Comparison of ENCODE assay signal across 10 cellular contexts in genomic region chr13:113449693-113450347, GRCh38. TPM values are rescaled to one million over a fixed set of nuclear protein-coding genes. Genes with fewer than 3 reads are reported as not detected.
DNase-seq lines count a peak whose midpoint lies in the region; ATAC-seq, FAIRE-seq and TF ChIP-seq lines count a peak whose summit lies in the region.
"Had no signal": no experiment of that assay in that cellular context is flagged by ENCODE, and none has a peak within 500 bp of the region (broad histone marks: within the 10 kb centered on the region; RNA-seq: fewer than 3 reads in every experiment).

No MANE protein-coding gene starts in this region.

- WGBS in heart right ventricle, 2 donors = 53 to 56% methylated on average over 13 of the region's 13 CpGs

- H3K9me3 ChIP-seq in heart right ventricle (no peaks in the 10 kb centered on the region), lower lobe of right lung (no peaks in the 10 kb centered on the region)

- no peaks in the 10 kb centered on the region for H3K9me3 Mint-ChIP-seq in activated naive CD8-positive, alpha-beta T cell (ENCODE audit: low read depth)

- ATAC-seq in heart right ventricle (no peak), lower lobe of right lung (no peak), GM21360 (IDR thresholded peaks at IDR 0.05; ENCODE audit: unreplicated experiment) (no peak), HG03457 (IDR thresholded peaks at IDR 0.05; ENCODE audit: unreplicated experiment) (no peak)

- peaks cover 2% of the 10 kb centered on the region for H3K4me1 Mint-ChIP-seq in activated naive CD8-positive, alpha-beta T cell (ENCODE audit: low read depth)
- H3K4me1 Mint-ChIP-seq: CD14-positive monocyte had no signal

- FAIRE-seq in urothelium cell line (lab: Jason Lieb, UNC) = peak; percentile 27

- H3K4me1 ChIP-seq in heart right ventricle (peaks cover 16 to 61% (median 31%) of the 10 kb centered on the region in 9 donors), lower lobe of right lung (peaks cover 5% of the 10 kb centered on the region)

- H3K36me3 ChIP-seq in heart right ventricle (peaks cover 0 to 17% (median 0%) of the 10 kb centered on the region in 9 donors), lower lobe of right lung (peaks cover 7% of the 10 kb centered on the region)

- H3K27me3 Mint-ChIP-seq in activated naive CD8-positive, alpha-beta T cell = no peaks in the 10 kb centered on the region

- H3K27ac ChIP-seq in heart right ventricle (peak overlapping the region in 9 of 10 donors; percentile 11 to 93 (median 78)), lower lobe of right lung (peak overlapping the region; percentile 69)

- intact Hi-C loops in heart right ventricle (cut with DNase I) (loop anchor here in 1 of 10 donors (5.0 kb wide), 2 partner anchors 42 to 48 kb away; partner anchors contain the start of gene DCUN1D2), cardiac septum (cut with DNase I) (loop anchor here (5.0 kb wide), 1 partner anchor 38 kb away; no protein-coding TSS in a partner anchor), lower lobe of right lung (cut with DNase I) (no loop called here)

- no peaks in the 10 kb centered on the region for H3K27me3 ChIP-seq in heart right ventricle
- no peaks in the 10 kb centered on the region for H3K27me3 ChIP-seq in lower lobe of right lung (ENCODE audit: low read depth)

- peak overlapping the region; percentile 35 for H3K4me3 Mint-ChIP-seq in activated naive CD8-positive, alpha-beta T cell
- H3K4me3 Mint-ChIP-seq: CD14-positive monocyte had no signal

- DNase-seq in heart right ventricle (no peak), cardiac septum (ENCODE audit: low spot score) (no peak), lower lobe of right lung (no peak), urothelium cell line (ENCODE audit: low spot score) (no peak), C1 segment of cervical spinal cord (lab: John Stamatoyannopoulos, UW) (no peak)
- DNase-seq: occipital lobe had no signal

- H3K4me3 ChIP-seq in heart right ventricle (peak overlapping the region in 9 of 10 donors; percentile 34 to 67 (median 53)), lower lobe of right lung (peak overlapping the region; percentile 50)

- H3K27ac Mint-ChIP-seq in activated naive CD8-positive, alpha-beta T cell = no peak overlapping the region

- H3K36me3 Mint-ChIP-seq in activated naive CD8-positive, alpha-beta T cell = no peaks in the 10 kb centered on the region

- TF ChIP-seq CTCF in heart right ventricle (IDR thresholded peaks at IDR 0.05) = no peak
- TF ChIP-seq CTCF in lower lobe of right lung (IDR thresholded peaks at IDR 0.05) = no peak

RNA-seq across cellular contexts. Expression of gene ADPRHL1, which starts 3.5 kb away (rescaled TPM):
- total RNA-seq in heart right ventricle (100 to 1,000 TPM; 381 to 939 (median 762) TPM), cardiac septum (480 TPM), lower lobe of right lung (2.7 TPM)
- polyA plus RNA-seq in heart right ventricle = 100 to 1,000 TPM; 163 to 192 TPM

RNA-seq across cellular contexts. Expression of gene DCUN1D2, which starts 40.7 kb away (rescaled TPM):
- 100 to 1,000 TPM in 9 of 10 donors, 10 to 100 TPM in 1; 97.7 to 307 (median 225) TPM for total RNA-seq in heart right ventricle
- polyA plus RNA-seq in heart right ventricle = 10 to 100 TPM; 40.9 to 73.3 TPM
- 134 TPM for total RNA-seq in cardiac septum
- total RNA-seq in lower lobe of right lung = 16.8 TPM

Comparison
In these comparisons a context has a peak if more than half of its experiments do, and no peak if none do; other contexts are left out.
1. RNA of gene ADPRHL1, which starts 3.5 kb away (total RNA-seq): 381 to 939 TPM in heart right ventricle and 480 TPM in cardiac septum (single experiment); 2.7 TPM in lower lobe of right lung (single experiment); every median in the first group is over 100 times any median in the second.